Comparison of ENCODE assay signal across 15 cellular contexts in the genomic region with DNA sequence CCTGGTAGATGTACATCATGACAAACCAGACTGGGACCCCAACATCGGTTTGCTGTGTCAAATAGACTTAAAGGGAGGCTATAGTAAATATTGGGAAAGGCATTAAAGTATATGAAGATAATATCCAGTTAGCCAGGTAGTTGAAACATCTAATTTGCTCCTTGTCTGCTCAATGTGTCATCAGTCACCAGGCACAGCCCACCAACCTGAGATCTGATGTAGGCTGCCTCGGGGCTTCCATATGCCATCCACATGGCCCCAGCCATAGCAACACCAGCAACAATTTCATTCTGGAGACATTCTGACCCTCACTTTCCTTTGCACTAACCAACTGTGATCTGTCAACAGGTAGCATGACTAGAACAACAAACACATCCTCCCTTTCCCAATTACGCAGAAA.
DNase-seq lines count a peak whose midpoint lies in the region; ATAC-seq and TF ChIP-seq lines count a peak whose summit lies in the region.
"Had no signal": no experiment of that assay in that cellular context is flagged by ENCODE, and none has a peak within 500 bp of the region (broad histone marks: within the 10 kb centered on the region; RNA-seq: fewer than 3 reads in every experiment).

No MANE protein-coding gene starts in this region.

- no peak overlapping the region for H3K4me3 Mint-ChIP-seq in stimulated activated effector memory CD8-positive, alpha-beta T cell treated with anti-CD3 and anti-CD28 coated beads, Interleukin-12 subunit alpha, Interleukin-12 subunit beta, amount 100 ng/mL, for 72 hours
- H3K4me3 Mint-ChIP-seq in activated naive CD4-positive, alpha-beta T cell treated with anti-CD3 and anti-CD28 coated beads for 36 hours, result no peak overlapping the region
- H3K4me3 Mint-ChIP-seq: CD4-positive, CD25-positive, alpha-beta regulatory T cell; CD8-positive, alpha-beta memory T cell; HFFc6 had no signal

- H3K27me3 ChIP-seq in BE2C (no peaks in the 10 kb centered on the region), KMS-11 (ENCODE audit: insufficient read depth, low read depth) (no peaks in the 10 kb centered on the region)
- H3K27me3 ChIP-seq: BLaER1 had no signal

- H3K27ac ChIP-seq in KMS-11, result no peak overlapping the region
- H3K27ac ChIP-seq: BLaER1, C4-2B had no signal

- H3K36me3 Mint-ChIP-seq in stimulated activated effector memory CD8-positive, alpha-beta T cell treated with anti-CD3 and anti-CD28 coated beads, Interleukin-12 subunit alpha, Interleukin-12 subunit beta, amount 100 ng/mL, for 72 hours, result no peaks in the 10 kb centered on the region
- H3K36me3 Mint-ChIP-seq in activated naive CD4-positive, alpha-beta T cell treated with anti-CD3 and anti-CD28 coated beads for 36 hours (ENCODE audit: low read depth), result no peaks in the 10 kb centered on the region
- H3K36me3 Mint-ChIP-seq: CD4-positive, CD25-positive, alpha-beta regulatory T cell; CD8-positive, alpha-beta memory T cell had no signal

- H3K36me3 ChIP-seq in BE2C, result no peaks in the 10 kb centered on the region
- no peaks in the 10 kb centered on the region for H3K36me3 ChIP-seq in KMS-11 (ENCODE audit: insufficient read depth)
- H3K36me3 ChIP-seq: BLaER1, HAP-1 had no signal

- intact Hi-C loops in activated naive CD4-positive, alpha-beta T cell treated with anti-CD3 and anti-CD28 coated beads for 36 hours (cut with micrococcal nuclease), result no loop called here

- H3K4me1 ChIP-seq in BE2C (no peaks in the 10 kb centered on the region), KMS-11 (ENCODE audit: low read depth, poor library complexity, severe bottlenecking) (peaks cover 22% of the 10 kb centered on the region)

- no peaks in the 10 kb centered on the region for H3K27me3 Mint-ChIP-seq in activated naive CD4-positive, alpha-beta T cell treated with anti-CD3 and anti-CD28 coated beads for 36 hours (ENCODE audit: low read depth)
- H3K27me3 Mint-ChIP-seq: CD4-positive, CD25-positive, alpha-beta regulatory T cell; CD8-positive, alpha-beta memory T cell had no signal

- no peak overlapping the region for H3K27ac Mint-ChIP-seq in stimulated activated effector memory CD8-positive, alpha-beta T cell treated with anti-CD3 and anti-CD28 coated beads, Interleukin-12 subunit alpha, Interleukin-12 subunit beta, amount 100 ng/mL, for 72 hours
- H3K27ac Mint-ChIP-seq in activated naive CD4-positive, alpha-beta T cell treated with anti-CD3 and anti-CD28 coated beads for 36 hours, result no peak overlapping the region
- H3K27ac Mint-ChIP-seq: CD4-positive, CD25-positive, alpha-beta regulatory T cell; CD8-positive, alpha-beta memory T cell; HFFc6 had no signal

- no peak overlapping the region for H2AFZ ChIP-seq in KMS-11 (ENCODE audit: low read depth)

- no peak overlapping the region for H3K4me3 ChIP-seq in BE2C (ENCODE audit: low read depth, low read length)
- no peak overlapping the region for H3K4me3 ChIP-seq in KMS-11 (IDR thresholded peaks at IDR 0.05; ENCODE audit: insufficient read depth, low read depth, low read length)
- H3K4me3 ChIP-seq: BLaER1, HAP-1 had no signal

- H3K9ac ChIP-seq in KMS-11, result no peak overlapping the region
- H3K9ac ChIP-seq: BLaER1 had no signal

- no peaks in the 10 kb centered on the region for H3K9me3 ChIP-seq in BE2C
- H3K9me3 ChIP-seq: BLaER1, HAP-1 had no signal

- CTCF ChIA-PET in activated naive CD4-positive, alpha-beta T cell treated with anti-CD3 and anti-CD28 coated beads for 36 hours (lab: Charles Lee), result no interaction called here

- DNase-seq in BE2C, result peak; percentile 49
- peak; percentile 50 for DNase-seq in left kidney (ENCODE audit: low read depth, low spot score)
- no peak for DNase-seq in stimulated activated effector memory CD8-positive, alpha-beta T cell treated with anti-CD3 and anti-CD28 coated beads, Interleukin-12 subunit alpha, Interleukin-12 subunit beta, amount 100 ng/mL, for 72 hours (ENCODE audit: low spot score in 2 of 2)
- no peak for DNase-seq in NAMALWA (ENCODE audit: low spot score)
- DNase-seq in activated naive CD4-positive, alpha-beta T cell treated with anti-CD3 and anti-CD28 coated beads for 36 hours, result no peak
- DNase-seq: CD4-positive, CD25-positive, alpha-beta regulatory T cell; CD8-positive, alpha-beta memory T cell; DMS153; DND-41; GOT3; HFFc6 had no signal

- no peak for TF ChIP-seq CTCF in BE2C (IDR thresholded peaks at IDR 0.05; ENCODE audit: low read depth, low read length)
- TF ChIP-seq CTCF in KMS-11 (conservative IDR thresholded peaks at IDR 0.05; ENCODE audit: low read depth, low read length), result no peak

- no peaks in the 10 kb centered on the region for H3K4me1 Mint-ChIP-seq in stimulated activated effector memory CD8-positive, alpha-beta T cell treated with anti-CD3 and anti-CD28 coated beads, Interleukin-12 subunit alpha, Interleukin-12 subunit beta, amount 100 ng/mL, for 72 hours
- no peaks in the 10 kb centered on the region for H3K4me1 Mint-ChIP-seq in activated naive CD4-positive, alpha-beta T cell treated with anti-CD3 and anti-CD28 coated beads for 36 hours (ENCODE audit: low read depth)
- H3K4me1 Mint-ChIP-seq: CD4-positive, CD25-positive, alpha-beta regulatory T cell; CD8-positive, alpha-beta memory T cell had no signal

- ATAC-seq in stimulated activated effector memory CD8-positive, alpha-beta T cell treated with anti-CD3 and anti-CD28 coated beads, Interleukin-12 subunit alpha, Interleukin-12 subunit beta, amount 100 ng/mL, for 72 hours, result no peak

- H3K79me2 ChIP-seq in KMS-11 (ENCODE audit: insufficient read depth, low read depth), result no peaks in the 10 kb centered on the region

- no peaks in the 10 kb centered on the region for H3K9me3 Mint-ChIP-seq in stimulated activated effector memory CD8-positive, alpha-beta T cell treated with anti-CD3 and anti-CD28 coated beads, Interleukin-12 subunit alpha, Interleukin-12 subunit beta, amount 100 ng/mL, for 72 hours
- no peaks in the 10 kb centered on the region for H3K9me3 Mint-ChIP-seq in activated naive CD4-positive, alpha-beta T cell treated with anti-CD3 and anti-CD28 coated beads for 36 hours

- peak overlapping the region; percentile 40; the same call in 1 of the 2 replicates for H3K4me2 ChIP-seq in KMS-11
- H3K4me2 ChIP-seq: BLaER1 had no signal

- no peaks in the 10 kb centered on the region for H4K20me1 ChIP-seq in KMS-11 (ENCODE audit: insufficient read depth)
- H4K20me1 ChIP-seq: BLaER1 had no signal

Comparison
In these comparisons a context has a peak if more than half of its experiments do, and no peak if none do; other contexts are left out.
1. DNase-seq: peak in BE2C (single experiment) and left kidney (single experiment); none in stimulated activated effector memory CD8-positive, alpha-beta T cell treated with anti-CD3 and anti-CD28 coated beads, Interleukin-12 subunit alpha, Interleukin-12 subunit beta, amount 100 ng/mL, for 72 hours (0 of 2), NAMALWA (single experiment) and activated naive CD4-positive, alpha-beta T cell treated with anti-CD3 and anti-CD28 coated beads for 36 hours (single experiment).